ENCODE assay signal across 16 cellular contexts in genomic region chr12:19489168-19489567, GRCh38.
"Had no signal": no experiment of that assay in that cellular context is flagged by ENCODE, and none has a peak within 500 bp of the region (broad histone marks: within the 10 kb centered on the region; RNA-seq: fewer than 3 reads in every experiment).

No MANE protein-coding gene starts in this region.

- H3K4me2 ChIP-seq: hepatocyte had no signal

- H3K27me3 Mint-ChIP-seq: activated B cell treated with CpG ODN at 0.5 μM for 24 hours; brain; central memory CD8-positive, alpha-beta T cell; effector memory CD8-positive, alpha-beta T cell; stimulated activated memory B cell treated with anti-CD40 and anti-IgM and Interleukin-4, amounts not matched to agents 10 μg/mL and 1 μg/mL and 100 μg/mL, for 72 hours; type B pancreatic cell had no signal

- H3K4me3 ChIP-seq: hepatocyte, sigmoid colon, SK-N-MC, suprapubic skin had no signal

- H3K27ac Mint-ChIP-seq: activated B cell treated with CpG ODN at 0.5 μM for 24 hours; effector memory CD8-positive, alpha-beta T cell; nephron; stimulated activated memory B cell treated with anti-CD40 and anti-IgM and Interleukin-4, amounts not matched to agents 10 μg/mL and 1 μg/mL and 100 μg/mL, for 72 hours; type B pancreatic cell had no signal

- H2AFZ ChIP-seq: hepatocyte had no signal

- H3K27ac ChIP-seq: hepatocyte, sigmoid colon, SK-N-MC, suprapubic skin had no signal

- DNase-seq: activated B cell treated with CpG ODN at 0.5 μM for 24 hours; activated CD8-positive, alpha-beta memory T cell treated with anti-CD3 and anti-CD28 coated beads for 24 hours; amygdala; effector memory CD8-positive, alpha-beta T cell; erythroblast; left ventricle myocardium superior; mesendoderm; sigmoid colon had no signal

- H3K4me3 Mint-ChIP-seq: activated B cell treated with CpG ODN at 0.5 μM for 24 hours; brain; central memory CD8-positive, alpha-beta T cell; effector memory CD8-positive, alpha-beta T cell; nephron; stimulated activated memory B cell treated with anti-CD40 and anti-IgM and Interleukin-4, amounts not matched to agents 10 μg/mL and 1 μg/mL and 100 μg/mL, for 72 hours; type B pancreatic cell had no signal

- ATAC-seq: effector memory CD8-positive, alpha-beta T cell; left ventricle myocardium superior; stimulated activated memory B cell treated with anti-CD40 and anti-IgM and Interleukin-4, amounts not matched to agents 10 μg/mL and 1 μg/mL and 100 μg/mL, for 72 hours had no signal

- H3K27me3 ChIP-seq: hepatocyte, sigmoid colon, suprapubic skin had no signal

- H3K9me3 Mint-ChIP-seq: activated B cell treated with CpG ODN at 0.5 μM for 24 hours; central memory CD8-positive, alpha-beta T cell; effector memory CD8-positive, alpha-beta T cell; nephron; stimulated activated memory B cell treated with anti-CD40 and anti-IgM and Interleukin-4, amounts not matched to agents 10 μg/mL and 1 μg/mL and 100 μg/mL, for 72 hours; type B pancreatic cell had no signal
